8 cellular contexts compared by ENCODE assay signal in the genomic region with DNA sequence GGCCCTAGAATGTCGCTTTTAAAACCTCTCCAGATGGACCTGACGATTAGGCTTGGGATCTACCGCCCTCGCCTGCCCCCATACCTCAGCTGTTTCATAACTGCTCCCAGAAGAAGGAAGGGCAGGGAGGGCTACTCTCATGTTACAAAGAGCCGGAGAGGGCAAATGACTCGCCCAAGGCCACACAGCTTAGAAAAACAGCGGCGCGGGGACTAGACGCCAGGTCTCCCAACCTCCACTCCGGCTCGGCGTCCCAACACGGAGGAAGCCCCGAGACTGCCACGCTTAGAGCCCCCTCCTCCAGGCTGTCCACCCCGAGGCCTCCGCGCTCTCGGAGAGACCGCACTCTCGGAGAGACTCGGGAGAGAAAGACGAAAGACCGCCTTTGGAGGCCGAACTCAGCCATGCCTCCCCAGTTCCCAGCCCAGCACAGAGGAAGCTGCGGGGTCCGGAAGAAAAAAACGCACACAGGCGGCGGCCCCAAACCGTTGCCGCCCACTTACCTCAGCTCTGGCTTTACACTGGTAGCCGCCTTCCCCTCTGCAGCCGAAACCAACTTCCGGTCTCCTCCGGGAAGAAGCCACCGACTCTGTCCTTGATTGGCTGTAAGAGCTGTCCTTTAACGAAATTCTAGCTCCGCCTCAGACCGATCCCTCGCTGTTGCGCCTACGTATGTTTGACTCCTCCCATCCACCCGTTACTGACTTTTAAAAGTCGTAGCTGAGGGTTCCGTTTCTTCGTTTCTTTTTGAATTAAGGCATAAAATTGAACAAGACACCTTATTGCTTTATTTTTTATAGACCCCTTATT. TPM values are rescaled to one million over a fixed set of nuclear protein-coding genes. Genes with fewer than 3 reads are reported as not detected.
A peak's percentile ranks its signal among the peaks of the same experiment; 100 is the strongest.
DNase-seq lines count a peak whose midpoint lies in the region; ATAC-seq, FAIRE-seq and TF ChIP-seq lines count a peak whose summit lies in the region.

A gene with protein sequence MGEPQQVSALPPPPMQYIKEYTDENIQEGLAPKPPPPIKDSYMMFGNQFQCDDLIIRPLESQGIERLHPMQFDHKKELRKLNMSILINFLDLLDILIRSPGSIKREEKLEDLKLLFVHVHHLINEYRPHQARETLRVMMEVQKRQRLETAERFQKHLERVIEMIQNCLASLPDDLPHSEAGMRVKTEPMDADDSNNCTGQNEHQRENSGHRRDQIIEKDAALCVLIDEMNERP (minus strand): TSS at position 549 of the 810 bp plus-strand sequence. CDS start 3,434 bp downstream, outside the sequence.

- TF ChIP-seq CTCF in upper lobe of right lung (IDR thresholded peaks at IDR 0.05): no peak

- TF ChIP-seq POLR2A in GM12892 (IDR thresholded peaks at IDR 0.05; ENCODE audit: low read depth, low read length): peak; percentile 91

- ATAC-seq in HG02852 (IDR thresholded peaks at IDR 0.05; ENCODE audit: unreplicated experiment) (peak; percentile 99), left cardiac atrium (peak; percentile 99), upper lobe of right lung (peak; percentile 99)

- H3K36me3 ChIP-seq in upper lobe of right lung: peaks cover 13% of the 10 kb centered on the region

- intact Hi-C loops in left cardiac atrium (cut with DNase I) (no loop called here), posterior vena cava (cut with DNase I) (no loop called here), upper lobe of right lung (cut with DNase I) (no loop called here)

- H3K4me3 ChIP-seq in upper lobe of right lung: peak within 1 kb of the TSS; percentile 92

- DNase-seq in GM12892 (ENCODE audit: insufficient read length): peak; percentile 87
- DNase-seq in NCI-H146 (lab: John Stamatoyannopoulos, UW): peak; percentile 95
- peak; percentile 86 to 99 (median 93) for DNase-seq in T-helper 1 cell
- DNase-seq in amniotic epithelial cell (ENCODE audit: low read depth): peak; percentile 99
- DNase-seq in left cardiac atrium: peak; percentile 93
- DNase-seq in posterior vena cava (ENCODE audit: low spot score): peak; percentile 96
- DNase-seq in upper lobe of right lung: peak; percentile 93

- H3K27me3 ChIP-seq in upper lobe of right lung: no peaks in the 10 kb centered on the region

- FAIRE-seq in GM12892 (lab: Jason Lieb, UNC): peak; percentile 99

- peak within 1 kb of the TSS; percentile 95 for H3K27ac ChIP-seq in upper lobe of right lung

- no peaks in the 10 kb centered on the region for H3K9me3 ChIP-seq in upper lobe of right lung

- peaks cover 14% of the 10 kb centered on the region for H3K4me1 ChIP-seq in upper lobe of right lung

RNA-seq across cellular contexts. Expression of the gene that starts here (rescaled TPM):
- 16.6 TPM for polyA plus RNA-seq in GM12892 (2012; ENCODE audit: missing spikeins)
- total RNA-seq in left cardiac atrium (1 to 10 TPM; 9.4 to 9.6 TPM), posterior vena cava (10 to 100 TPM; 10.5 to 14.2 TPM), upper lobe of right lung (10.4 TPM)

Comparison
In these comparisons a context has a peak if more than half of its experiments do, and no peak if none do; other contexts are left out.
1. Peak in every context shown above with its lines: DNase-seq, ATAC-seq, H3K4me3 ChIP-seq and H3K27ac ChIP-seq.